In genomic region chr19:42553292-42554045, GRCh38 we compare ENCODE assay signal across 10 cellular contexts. TPM values are rescaled to one million over a fixed set of nuclear protein-coding genes. Genes with fewer than 3 reads are reported as not detected.
A peak's percentile ranks its signal among the peaks of the same experiment; 100 is the strongest.
DNase-seq lines count a peak whose midpoint lies in the region; ATAC-seq, FAIRE-seq and TF ChIP-seq lines count a peak whose summit lies in the region.
"Had no signal": no experiment of that assay in that cellular context is flagged by ENCODE, and none has a peak within 500 bp of the region (broad histone marks: within the 10 kb centered on the region; RNA-seq: fewer than 3 reads in every experiment).

No MANE protein-coding gene starts in this region.

- RAD21 ChIA-PET in GM12878 (lab: Charles Lee; ENCODE audit: unreplicated experiment), result no interaction called here

- no peak overlapping the region for H3K9ac ChIP-seq in GM12878 (ENCODE audit: control insufficient read depth, insufficient read depth, low read length)

- TF ChIP-seq RAD21 in GM12878 (IDR thresholded peaks at IDR 0.05; ENCODE audit: insufficient read depth, low read depth, low read length), result no peak

- in situ Hi-C loops in GM12878 (cut with MboI), result no loop called here

- no peaks in the 10 kb centered on the region for H4K20me1 ChIP-seq in GM12878 (ENCODE audit: control insufficient read depth, insufficient read depth)

- no peak for TF ChIP-seq POLR2A in GM12878 (IDR thresholded peaks at IDR 0.05; ENCODE audit: low read depth, low read length)

- peaks cover 2% of the 10 kb centered on the region; the same call in 1 of the 3 replicates for H3K9me3 ChIP-seq in GM12878 (replicated peaks; ENCODE audit: control insufficient read depth, insufficient read depth, low read length)

- peaks cover 32% of the 10 kb centered on the region for H3K9me3 Mint-ChIP-seq in HFFc6

- H3K4me1 Mint-ChIP-seq in HFFc6 (ENCODE audit: low read depth), result no peaks in the 10 kb centered on the region
- H3K4me1 Mint-ChIP-seq: CD4-positive, CD25-positive, alpha-beta regulatory T cell had no signal

- peaks cover 3 to 6% of the 10 kb centered on the region in 2 experiments; a peak in 2 of 4 replicates for H3K27me3 ChIP-seq in GM12878 (replicated peaks in 1 of 2; ENCODE audit: control insufficient read depth in 2 of 2, insufficient read depth in 2 of 2, low read length in 1 of 2)

- H3K4me2 ChIP-seq in GM12878 (ENCODE audit: control insufficient read depth, insufficient read depth), result no peak overlapping the region

- CTCF ChIA-PET in AG04449 (lab: Yijun Ruan, JAX), result interaction anchor here (1.2 to 1.3 kb wide), 2 partner anchors 10 to 113 kb away, joined by 3 read pairs; no protein-coding TSS in a partner anchor
- CTCF ChIA-PET in GM12878 (lab: Yijun Ruan, JAX), result no interaction called here
- CTCF ChIA-PET in RWPE1 (lab: Yijun Ruan, JAX), result no interaction called here

- H2AFZ ChIP-seq in GM12878 (ENCODE audit: control insufficient read depth, low read depth, low read length), result no peak overlapping the region

- no peak for ATAC-seq in GM12878
- ATAC-seq in HG03108 (IDR thresholded peaks at IDR 0.05; ENCODE audit: unreplicated experiment), result no peak

- intact Hi-C loops in GM12878 (cut with micrococcal nuclease; ENCODE audit: unreplicated experiment), result no loop called here

- H3K4me3 ChIP-seq in AG04449 (ENCODE audit: low read depth, low read length), result no peak overlapping the region
- no peak overlapping the region for H3K4me3 ChIP-seq in GM12878

- H3K27me3 Mint-ChIP-seq in HFFc6 (ENCODE audit: insufficient read depth), result peaks cover 69% of the 10 kb centered on the region

- POLR2A ChIA-PET in AG04449 (lab: Yijun Ruan, JAX) (no interaction called here), GM12878 (lab: Charles Lee) (no interaction called here), RWPE1 (lab: Yijun Ruan, JAX; ENCODE audit: low non-redundant PET) (no interaction called here)

- no peaks in the 10 kb centered on the region for H3K79me2 ChIP-seq in GM12878 (ENCODE audit: control insufficient read depth, insufficient read depth, low read length)

- no peak for TF ChIP-seq EP300 in GM12878 (IDR thresholded peaks at IDR 0.05; ENCODE audit: borderline replicate concordance in 1 of 2, control insufficient read depth in 1 of 2, low read depth in 2 of 2, low read length in 2 of 2)

- H3K36me3 ChIP-seq in GM12878 (ENCODE audit: control insufficient read depth in 2 of 2, insufficient read depth in 2 of 2, low read length in 1 of 2), result no peaks in the 10 kb centered on the region

- no peak for FAIRE-seq in GM12878 (lab: Jason Lieb, UNC)

- SMC1A ChIA-PET in GM12878 (lab: Charles Lee; ENCODE audit: uncharacterized antibody, unreplicated experiment), result no interaction called here

- TF ChIP-seq CTCF in AG04449 (IDR thresholded peaks at IDR 0.05; ENCODE audit: insufficient read depth, low read length, missing control alignments) (no peak), HFFc6 (IDR thresholded peaks at IDR 0.05) (no peak), GM12878 (IDR thresholded peaks at IDR 0.05 in 2 of 3, conservative IDR thresholded peaks at IDR 0.05 in 1 of 3; ENCODE audit: control insufficient read depth in 2 of 3, extremely low read depth in 1 of 3, insufficient read depth in 1 of 3, low read depth in 3 of 3, low read length in 3 of 3) (no peak), RWPE1 (conservative IDR thresholded peaks at IDR 0.05; ENCODE audit: low read depth) (no peak)

- H3K4me3 Mint-ChIP-seq in HFFc6, result no peak overlapping the region
- H3K4me3 Mint-ChIP-seq: CD4-positive, CD25-positive, alpha-beta regulatory T cell had no signal

- no peak overlapping the region for H3K27ac ChIP-seq in GM12878 (ENCODE audit: control insufficient read depth, insufficient read depth)
- no peak overlapping the region for H3K27ac ChIP-seq in RWPE1

- DNase-seq in AG04449 (ENCODE audit: low read depth, low spot score) (peak; percentile 24), HFFc6 (peak; percentile 79), GM12878 (ENCODE audit: low read depth, low spot score) (no peak), kidney glomerular epithelial cell (lab: John Stamatoyannopoulos, UW) (peak; percentile 20), NCI-H2227 (lab: John Stamatoyannopoulos, UW; ENCODE audit: unreplicated experiment) (no peak), RWPE1 (ENCODE audit: low spot score) (no peak), NCI-H2107 (lab: John Stamatoyannopoulos, UW) (no peak)
- DNase-seq: CD4-positive, CD25-positive, alpha-beta regulatory T cell; NCI-H82 had no signal

- WGBS in GM12878 (ENCODE audit: insufficient coverage, insufficient replicate concordance, low lambda C conversion rate, missing lambda C conversion rate), result 0% methylated on average over 8 of the region's 8 CpGs

- no peak overlapping the region for H3K27ac Mint-ChIP-seq in HFFc6
- H3K27ac Mint-ChIP-seq: CD4-positive, CD25-positive, alpha-beta regulatory T cell had no signal

- no peaks in the 10 kb centered on the region for H3K4me1 ChIP-seq in GM12878 (ENCODE audit: control insufficient read depth, insufficient read depth, low read length)

- H3K36me3 Mint-ChIP-seq in HFFc6 (ENCODE audit: low read depth), result peaks cover 16% of the 10 kb centered on the region; the same call in 1 of the 2 replicates

- no TSS peak for BruUV-seq in GM12878 (replicated peaks; lab: Mats Ljungman, UMichigan)

TF ChIP-seq in GM12878, 131 proteins besides CTCF, POLR2A, EP300 and RAD21:
- TF ChIP-seq FOXM1 (IDR thresholded peaks at IDR 0.05; ENCODE audit: low read depth, low read length), result no peak
- peak; percentile 35; the same call in 1 of the 2 replicates for TF ChIP-seq RUNX3 (IDR thresholded peaks at IDR 0.05; ENCODE audit: low read length)
TF ChIP-seq in GM12878: peak in this region for 1.

RNA-seq across cellular contexts. Expression of gene CEACAM1, which starts 25.2 kb away (rescaled TPM):
- not detected for total RNA-seq in HFFc6 (2021; fragmentation: NEBNext Ultra II Directional; extraction: Animal tissue kit (Norgen Biotek cat#: 25700))
- 94.1 and 95.0 TPM in 2 replicates for total RNA-seq in GM12878 (2013; cell fraction: nucleolus; rRNA removed)
- 5.4 and 6.8 TPM in 2 replicates for total RNA-seq in GM12878 (2014; rRNA removed)
- 3.9 and 5.4 TPM in 2 replicates for total RNA-seq in GM12878 (2014; rRNA removed; fragmentation: Illumina TruSeq; extraction: Trizol)
- total RNA-seq in GM12878 (2021), result 8.0 and 9.0 TPM in 2 replicates
- polyA plus RNA-seq in GM12878 (2011; ENCODE audit: low read depth), result 4.1 TPM
- 15.9 and 24.0 TPM in 2 replicates for polyA plus RNA-seq in GM12878 (2011; rRNA removed)
- polyA plus RNA-seq in GM12878 (2011; cell fraction: cytosol; rRNA removed), result 13.1 and 13.7 TPM in 2 replicates
- 48.0 and 53.3 TPM in 2 replicates for polyA plus RNA-seq in GM12878 (2011; cell fraction: nucleus; rRNA removed)
- polyA plus RNA-seq in GM12878 (2012), result 4.9 and 5.0 TPM in 2 replicates
- polyA plus RNA-seq in GM12878 (2014; fragmentation: Illumina TruSeq; extraction: Trizol), result 16.4 and 16.8 TPM in 2 replicates
- polyA plus RNA-seq in GM12878 (2014; fragmentation: Nextera tagmentation; extraction: Ambion mirVana), result 1 to 10 TPM; 4.2 to 5.3 TPM
- polyA plus RNA-seq in GM12878 (2014; rRNA removed), result 8.8 and 14.4 TPM in 2 replicates
- polyA plus RNA-seq in GM12878 (2016; fragmentation: Nextera tagmentation; extraction: Ambion mirVana), result 1 to 10 TPM; 5.7 to 6.3 TPM
- polyA minus RNA-seq in GM12878 (2011; rRNA and poly(A)+ RNA removed), result 18.1 and 18.7 TPM in 2 replicates
- 3.5 and 3.6 TPM in 2 replicates for polyA minus RNA-seq in GM12878 (2011; cell fraction: cytosol; rRNA and poly(A)+ RNA removed)
- polyA minus RNA-seq in GM12878 (2011; cell fraction: nucleus; rRNA and poly(A)+ RNA removed), result 17.4 and 20.0 TPM in 2 replicates

RNA-seq across cellular contexts. Expression of gene CEACAM8, which starts 41.3 kb away (rescaled TPM):
- not detected for total RNA-seq in HFFc6 (2021; fragmentation: NEBNext Ultra II Directional; extraction: Animal tissue kit (Norgen Biotek cat#: 25700))
- not detected in 2 replicates for total RNA-seq in GM12878 (2013; cell fraction: nucleolus; rRNA removed)
- total RNA-seq in GM12878 (2014; rRNA removed) (not detected in 2 replicates), GM12878 (2014; rRNA removed; fragmentation: Illumina TruSeq; extraction: Trizol) (not detected in 2 replicates), GM12878 (2021) (not detected in 2 replicates)
- polyA plus RNA-seq in GM12878 (2011; ENCODE audit: low read depth), result not detected
- polyA plus RNA-seq in GM12878 (2011; rRNA removed) (not detected in 2 replicates), GM12878 (2014; fragmentation: Illumina TruSeq; extraction: Trizol) (not detected in 2 replicates), GM12878 (2014; fragmentation: Nextera tagmentation; extraction: Ambion mirVana) (under 1 TPM in 1 of 2 experiments, not detected in 1; 0.06 TPM), GM12878 (2014; rRNA removed) (not detected in 2 replicates), GM12878 (2016; fragmentation: Nextera tagmentation; extraction: Ambion mirVana) (not detected)
- polyA plus RNA-seq in GM12878 (2011; cell fraction: cytosol; rRNA removed), result not detected in 2 replicates
- polyA plus RNA-seq in GM12878 (2011; cell fraction: nucleus; rRNA removed), result not detected in 2 replicates
- not detected in 2 replicates for polyA plus RNA-seq in GM12878 (2012)
- polyA minus RNA-seq in GM12878 (2011; rRNA and poly(A)+ RNA removed), result not detected in 2 replicates
- not detected in 2 replicates for polyA minus RNA-seq in GM12878 (2011; cell fraction: cytosol; rRNA and poly(A)+ RNA removed)
- not detected in 2 replicates for polyA minus RNA-seq in GM12878 (2011; cell fraction: nucleus; rRNA and poly(A)+ RNA removed)
- total RNA-seq: CD4-positive, CD25-positive, alpha-beta regulatory T cell had no signal
- polyA plus RNA-seq: CD4-positive, CD25-positive, alpha-beta regulatory T cell had no signal

Comparison
In these comparisons a context has a peak if more than half of its experiments do, and no peak if none do; other contexts are left out.
1. DNase-seq: peak in AG04449 (single experiment), HFFc6 (single experiment) and kidney glomerular epithelial cell (single experiment); none in GM12878 (single experiment), NCI-H2227 (single experiment), RWPE1 (single experiment) and NCI-H2107 (single experiment).